In genomic region chr21:42561742-42562141, GRCh38 we compare ENCODE assay signal across 11 cellular contexts. TPM values are rescaled to one million over a fixed set of nuclear protein-coding genes. Genes with fewer than 3 reads are reported as not detected.
A peak's percentile ranks its signal among the peaks of the same experiment; 100 is the strongest.
DNase-seq lines count a peak whose midpoint lies in the region; ATAC-seq, FAIRE-seq and TF ChIP-seq lines count a peak whose summit lies in the region.
"Had no signal": no experiment of that assay in that cellular context is flagged by ENCODE, and none has a peak within 500 bp of the region (broad histone marks: within the 10 kb centered on the region; RNA-seq: fewer than 3 reads in every experiment).

No MANE protein-coding gene starts in this region.

- H3K4me2 ChIP-seq in SU-DHL-6 (ENCODE audit: low read depth, low read length, poor library complexity, severe bottlenecking): peak overlapping the region; percentile 77

- no peaks in the 10 kb centered on the region for H3K4me1 ChIP-seq in small intestine (ENCODE audit: control insufficient read depth in 2 of 2, insufficient read depth in 1 of 2, low read depth in 1 of 2, low read length in 1 of 2)

- ATAC-seq in HG03135 (IDR thresholded peaks at IDR 0.05; ENCODE audit: unreplicated experiment) (peak; percentile 81), GM21717 (IDR thresholded peaks at IDR 0.05; ENCODE audit: unreplicated experiment) (no peak)
- ATAC-seq: Right ventricle myocardium inferior had no signal

- H3K9me2 ChIP-seq in SU-DHL-6 (replicated peaks; ENCODE audit: insufficient read depth, low read length): no peaks in the 10 kb centered on the region

- no peaks in the 10 kb centered on the region for H3K27me3 ChIP-seq in SU-DHL-6 (ENCODE audit: low read length)
- H3K27me3 ChIP-seq in small intestine (ENCODE audit: control insufficient read depth in 2 of 2, insufficient read depth in 2 of 2, low read length in 2 of 2): no peaks in the 10 kb centered on the region

- peak overlapping the region; percentile 99 for H3K27ac ChIP-seq in SU-DHL-6 (ENCODE audit: low read depth, low read length)
- no peak overlapping the region for H3K27ac ChIP-seq in small intestine (ENCODE audit: low read depth in 1 of 2, low read length in 1 of 2)
- H3K27ac ChIP-seq: epithelial cell of prostate had no signal

- peaks cover 38% of the 10 kb centered on the region for H3F3A ChIP-seq in SU-DHL-6 (ENCODE audit: insufficient read depth)

- no peak for FAIRE-seq in small intestine (lab: Jason Lieb, UNC)

- H3K36me3 ChIP-seq in SU-DHL-6 (ENCODE audit: low read length) (no peaks in the 10 kb centered on the region; the same call in 1 of the 2 replicates), small intestine (ENCODE audit: control insufficient read depth in 2 of 2, insufficient read depth in 2 of 2, low read length in 2 of 2) (peaks cover 22 to 48% of the 10 kb centered on the region in 2 donors)

- peak overlapping the region; percentile 70 for H3K9ac ChIP-seq in SU-DHL-6 (ENCODE audit: low read length)

- H4K20me1 ChIP-seq in SU-DHL-6 (ENCODE audit: low read depth, low read length): no peaks in the 10 kb centered on the region

- H2AFZ ChIP-seq in SU-DHL-6 (ENCODE audit: low read depth, low read length, severe bottlenecking): peak overlapping the region; percentile 5

- H3K4me3 ChIP-seq in SU-DHL-6 (ENCODE audit: insufficient read depth, low read length, poor library complexity, severe bottlenecking): peak overlapping the region; percentile 55
- H3K4me3 ChIP-seq in small intestine (ENCODE audit: low read depth in 1 of 2, low read length in 2 of 2): no peak overlapping the region

- H3K79me2 ChIP-seq in SU-DHL-6 (ENCODE audit: insufficient read depth, low read length): peaks cover 16% of the 10 kb centered on the region; the same call in 1 of the 2 replicates

- DNase-seq in NCI-H187 (lab: John Stamatoyannopoulos, UW): peak; percentile 46 to 64
- no peak for DNase-seq in NCI-H187 treated with DMSO at 0.1 percent for 48 hours (lab: John Stamatoyannopoulos, UW)
- peak; percentile 29 for DNase-seq in small intestine
- no peak for DNase-seq in medulla oblongata (ENCODE audit: extremely low spot score)
- DNase-seq in NOMO-1 (lab: John Stamatoyannopoulos, UW; ENCODE audit: unreplicated experiment in 2 of 2): no peak
- DNase-seq: 8988T had no signal

- WGBS in small intestine, 3 donors: 36 to 52% (median 49%) methylated on average over 12 of the region's 12 CpGs

- TF ChIP-seq CTCF in SU-DHL-6 (IDR thresholded peaks at IDR 0.05; ENCODE audit: insufficient read depth, low read length, poor library complexity, severe bottlenecking): peak; percentile 12

- H3K9me3 ChIP-seq in SU-DHL-6 (ENCODE audit: insufficient read depth, low read length) (no peaks in the 10 kb centered on the region), small intestine (ENCODE audit: control insufficient read depth, low read depth) (no peaks in the 10 kb centered on the region)

RNA-seq across cellular contexts. Expression of gene SLC37A1, which starts 48.1 kb away (rescaled TPM):
- polyA plus RNA-seq in small intestine: 10 to 100 TPM; 33.2 to 80.7 (median 42.0) TPM

Comparison
In these comparisons a context has a peak if more than half of its experiments do, and no peak if none do; other contexts are left out.
1. DNase-seq: peak in NCI-H187 (2 of 2) and small intestine (single experiment); none in NCI-H187 treated with DMSO at 0.1 percent for 48 hours (single experiment), medulla oblongata (single experiment) and NOMO-1 (0 of 2).